ENCODE assay signal across 8 cellular contexts in the genomic region with DNA sequence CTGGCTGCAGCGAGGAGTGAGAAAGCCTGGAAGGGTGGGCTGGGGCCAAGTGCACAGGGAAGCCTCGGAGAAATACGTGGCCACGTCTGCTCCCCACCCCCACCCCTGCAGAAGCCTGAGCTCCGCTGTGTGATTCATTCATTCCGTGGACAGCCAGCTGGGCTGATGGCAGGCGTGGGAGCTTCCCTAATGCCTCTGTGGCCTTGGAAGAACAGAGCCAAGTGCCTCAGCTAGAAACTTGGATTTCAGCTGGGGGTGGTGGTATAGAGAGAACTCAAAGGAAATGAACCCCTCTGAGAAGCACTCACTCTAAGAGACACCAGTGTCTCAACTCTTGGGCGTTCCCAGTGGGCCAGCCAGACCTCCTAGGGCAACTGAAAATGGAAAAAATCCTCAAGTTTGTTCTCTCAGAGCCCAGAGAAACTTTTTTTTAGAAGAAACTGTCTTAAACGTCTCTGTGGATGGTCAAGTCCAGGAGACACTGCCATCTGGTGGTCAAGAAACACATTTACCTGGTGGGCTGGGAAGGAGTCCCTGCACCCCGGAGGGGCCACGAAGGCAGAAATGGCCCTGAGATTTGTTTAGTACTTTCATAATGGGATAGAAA. TPM values are rescaled to one million over a fixed set of nuclear protein-coding genes. Genes with fewer than 3 reads are reported as not detected.
DNase-seq lines count a peak whose midpoint lies in the region; ATAC-seq, FAIRE-seq and TF ChIP-seq lines count a peak whose summit lies in the region.

No MANE protein-coding gene starts in this region.

- FAIRE-seq in pancreas (lab: Jason Lieb, UNC): no peak

- H3K9me3 ChIP-seq in Caco-2 (no peaks in the 10 kb centered on the region), SJCRH30 (replicated peaks) (no peaks in the 10 kb centered on the region), adipocyte (ENCODE audit: control insufficient read depth, low read length) (no peaks in the 10 kb centered on the region), pancreas (no peaks in the 10 kb centered on the region)

- H3K36me3 ChIP-seq in Caco-2 (ENCODE audit: control insufficient read depth, insufficient read depth, low read length) (0 out of 2 replicates have a peak, but pooled peaks cover 1% of the 10 kb centered on the region), SJCRH30 (no peaks in the 10 kb centered on the region), adipocyte (ENCODE audit: control insufficient read depth, insufficient read depth, low read length, severe bottlenecking) (no peaks in the 10 kb centered on the region), pancreas (peaks cover 0 to 13% (median 0%) of the 10 kb centered on the region in 3 donors)

- peaks cover 15% of the 10 kb centered on the region for H3K4me1 ChIP-seq in Caco-2
- peaks cover 15% of the 10 kb centered on the region for H3K4me1 ChIP-seq in SJCRH30
- peaks cover 84% of the 10 kb centered on the region for H3K4me1 ChIP-seq in adipocyte (ENCODE audit: control insufficient read depth, insufficient read depth, low read length)
- no peaks in the 10 kb centered on the region for H3K4me1 ChIP-seq in pancreas

- peaks cover 28% of the 10 kb centered on the region for H3K36me3 Mint-ChIP-seq in Caco-2 (ENCODE audit: insufficient read depth, unreplicated experiment)

- H3K4me3 Mint-ChIP-seq in Caco-2 (ENCODE audit: unreplicated experiment): no peak overlapping the region

- H3K4me1 Mint-ChIP-seq in Caco-2 (ENCODE audit: low read depth, unreplicated experiment): peaks cover 16% of the 10 kb centered on the region

- peak overlapping the region; percentile 85 for H3K9ac ChIP-seq in adipocyte (ENCODE audit: low read length)

- H3K4me3 ChIP-seq in Caco-2 (ENCODE audit: low read depth, low read length) (no peak overlapping the region), SJCRH30 (no peak overlapping the region), adipocyte (ENCODE audit: low read length) (peak overlapping the region; percentile 58), pancreas (no peak overlapping the region)

- DNase-seq in Caco-2 (peak; percentile 62 to 70), SJCRH30 (peak; percentile 53 to 84), adipocyte (ENCODE audit: low read depth) (peak; percentile 95), Right ventricle myocardium superior (peak; percentile 73), pancreas (peak in 2 of 6 donors; percentile 29 to 34)

- ATAC-seq in GM19395 (IDR thresholded peaks at IDR 0.05; ENCODE audit: unreplicated experiment) (peak; percentile 72), HG03520 (IDR thresholded peaks at IDR 0.05; ENCODE audit: unreplicated experiment) (peak; percentile 55), Right ventricle myocardium superior (ENCODE audit: poor library complexity) (peak; percentile 80), pancreas (peak; percentile 58 to 82 (median 74)), esophagus mucosa (no peak)

- intact Hi-C loops in Caco-2 (cut with micrococcal nuclease; ENCODE audit: unreplicated experiment): loop anchor here (1.0 to 5.0 kb wide), 3 partner anchors 43 to 238 kb away; no protein-coding TSS in a partner anchor
- intact Hi-C loops in Right ventricle myocardium superior (cut with DNase I): loop anchor here (2.0 kb wide), 1 partner anchor 82 kb away; no protein-coding TSS in a partner anchor
- intact Hi-C loops in pancreas (cut with DNase I): loop anchor here in 2 of 3 donors (5.0 kb wide), 1 partner anchor 83 kb away; no protein-coding TSS in a partner anchor

- H3K27ac ChIP-seq in SJCRH30: peak overlapping the region; percentile 54
- H3K27ac ChIP-seq in pancreas: no peak overlapping the region

- H3K9me3 Mint-ChIP-seq in Caco-2 (ENCODE audit: unreplicated experiment): no peaks in the 10 kb centered on the region

- H3K27me3 ChIP-seq in Caco-2 (replicated peaks; ENCODE audit: control insufficient read depth, insufficient read depth, low read length) (no peaks in the 10 kb centered on the region), SJCRH30 (no peaks in the 10 kb centered on the region), adipocyte (replicated peaks; ENCODE audit: control insufficient read depth, insufficient read depth, low read length) (no peaks in the 10 kb centered on the region), pancreas (no peaks in the 10 kb centered on the region)

- WGBS in pancreas, 2 donors: 16 to 19% methylated on average over 11 of the region's 11 CpGs

- CTCF ChIA-PET in Caco-2 (lab: Charles Lee): interaction anchor here (0.6 to 3.5 kb wide), 9 partner anchors 30 to 265 kb away, joined by 3 to 48 read pairs (median 4); a partner anchor contains a TSS

- BruUV-seq in Caco-2 (replicated peaks; lab: Mats Ljungman, UMichigan): no TSS peak

- H3K27me3 Mint-ChIP-seq in Caco-2 (ENCODE audit: insufficient read depth, unreplicated experiment): no peaks in the 10 kb centered on the region

- TF ChIP-seq CTCF in Caco-2 (IDR thresholded peaks at IDR 0.05; ENCODE audit: insufficient read depth in 1 of 2, low read depth in 1 of 2, low read length in 1 of 2, severe bottlenecking in 1 of 2, unreplicated experiment in 1 of 2): peak; percentile 82 to 94
- peak; percentile 69 to 87 (median 83) for TF ChIP-seq CTCF in pancreas (IDR thresholded peaks at IDR 0.05)

- POLR2A ChIA-PET in Caco-2 (lab: Charles Lee): interaction anchor here (0.8 kb wide), 1 partner anchor 81 kb away, joined by 3 read pairs; no protein-coding TSS in a partner anchor

- H3K27ac Mint-ChIP-seq in Caco-2 (ENCODE audit: unreplicated experiment): peak overlapping the region; percentile 51

RNA-seq across cellular contexts. Expression of a gene that starts 18.0 kb away (rescaled TPM):
- total RNA-seq in Caco-2 (2022) (135 and 139 TPM in 2 replicates), Right ventricle myocardium superior (61.7 TPM), pancreas (10 to 100 TPM; 12.9 to 30.5 (median 18.6) TPM), esophagus mucosa (84.7 TPM)
- total RNA-seq in SJCRH30 (2014; rRNA removed; shearing (Covaris generic)): 65.0 and 68.4 TPM in 2 replicates
- 10 to 100 TPM; 49.9 to 63.2 TPM for polyA plus RNA-seq in pancreas

RNA-seq across cellular contexts. Expression of a gene that starts 31.3 kb away (rescaled TPM):
- total RNA-seq in Caco-2 (2022): 291 and 329 TPM in 2 replicates
- total RNA-seq in SJCRH30 (2014; rRNA removed; shearing (Covaris generic)): 265 and 269 TPM in 2 replicates
- total RNA-seq in Right ventricle myocardium superior: 105 TPM
- 10 to 100 TPM; 43.3 to 94.8 (median 75.0) TPM for total RNA-seq in pancreas
- polyA plus RNA-seq in pancreas: 10 to 100 TPM in 1 of 2 donors, 1 to 10 TPM in 1; 7.8 to 15.6 TPM
- 146 TPM for total RNA-seq in esophagus mucosa

RNA-seq across cellular contexts. Expression of a gene that starts 53.7 kb away (rescaled TPM):
- total RNA-seq in Caco-2 (2022) (16.1 and 22.7 TPM in 2 replicates), Right ventricle myocardium superior (435 TPM), pancreas (100 to 1,000 TPM in 3 of 6 donors, 10 to 100 TPM in 3; 35.5 to 608 (median 86.6) TPM), esophagus mucosa (76.4 TPM)
- 1,211 and 1,265 TPM in 2 replicates for total RNA-seq in SJCRH30 (2014; rRNA removed; shearing (Covaris generic))
- 10 to 100 TPM; 27.2 to 57.1 TPM for polyA plus RNA-seq in pancreas
